11 cellular contexts compared by ENCODE assay signal in the genomic region with DNA sequence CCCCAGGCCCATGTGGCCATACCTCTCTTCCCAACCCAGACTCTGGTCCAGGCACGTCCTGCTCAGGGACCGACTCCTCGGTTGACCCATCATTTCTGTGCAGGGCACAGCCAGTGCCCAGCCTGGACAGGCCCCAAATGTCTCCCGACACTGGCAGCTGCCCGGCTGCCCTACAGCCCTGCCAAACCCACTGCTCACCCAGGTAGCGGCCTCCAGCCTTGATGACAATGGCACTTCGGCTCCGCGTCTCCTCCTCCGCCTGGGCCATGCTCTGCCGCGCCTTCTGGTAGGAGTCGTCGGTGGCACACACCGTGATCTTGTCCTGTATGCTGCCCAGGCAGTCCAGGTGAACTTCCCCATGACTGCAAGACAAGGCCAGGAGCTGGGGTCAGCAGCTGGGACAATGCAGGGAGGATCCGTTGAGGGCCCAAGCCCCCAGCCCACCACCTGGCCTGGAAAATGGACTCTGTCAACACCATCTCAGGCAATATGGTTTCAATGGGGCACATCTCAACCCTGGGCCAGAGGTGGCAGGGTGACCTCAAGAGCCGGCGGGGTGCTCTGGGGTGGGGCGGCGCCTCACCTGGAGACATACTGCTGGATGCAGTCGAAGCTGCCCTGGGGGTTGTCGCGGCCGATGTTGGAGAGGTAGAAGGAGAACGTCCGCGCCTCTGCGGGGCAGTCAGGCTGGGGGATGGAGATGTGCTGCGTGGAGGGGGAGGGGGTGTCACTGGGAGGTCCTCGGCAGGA. TPM values are rescaled to one million over a fixed set of nuclear protein-coding genes. Genes with fewer than 3 reads are reported as not detected.
DNase-seq lines count a peak whose midpoint lies in the region; ATAC-seq, FAIRE-seq and TF ChIP-seq lines count a peak whose summit lies in the region.
"Had no signal": no experiment of that assay in that cellular context is flagged by ENCODE, and none has a peak within 500 bp of the region (broad histone marks: within the 10 kb centered on the region; RNA-seq: fewer than 3 reads in every experiment).

No MANE protein-coding gene starts in this region.

- no peak for TF ChIP-seq POLR2A in H54 (IDR thresholded peaks at IDR 0.05; ENCODE audit: low read depth, low read length)

- H3K9me3 Mint-ChIP-seq in activated CD4-positive, alpha-beta T cell treated with anti-CD3 and anti-CD28 coated beads, Interleukin-2, amount 10 ng/mL, durations not matched to agents 24 days and 14 days = no peaks in the 10 kb centered on the region
- H3K9me3 Mint-ChIP-seq: activated B cell treated with CpG ODN at 0.5 μM for 24 hours had no signal

- H3K36me3 Mint-ChIP-seq in activated CD4-positive, alpha-beta T cell treated with anti-CD3 and anti-CD28 coated beads, Interleukin-2, amount 10 ng/mL, durations not matched to agents 24 days and 14 days (ENCODE audit: low read depth) = peaks cover 13% of the 10 kb centered on the region

- ATAC-seq in thoracic aorta (ENCODE audit: insufficient number of reproducible peaks, low FRiP score, low read depth) = no peak
- no peak for ATAC-seq in GM21447 (IDR thresholded peaks at IDR 0.05; ENCODE audit: unreplicated experiment)

- peak overlapping the region; percentile 98 for H3K27ac ChIP-seq in caudate nucleus (ENCODE audit: low read depth, low read length)
- H3K27ac ChIP-seq in mucosa of rectum (ENCODE audit: low read depth in 2 of 2, low read length in 2 of 2) = peak overlapping the region; percentile 70 to 74
- H3K27ac ChIP-seq in thoracic aorta = peak overlapping the region; percentile 74 to 87

- peak overlapping the region in 1 of 2 donors; percentile 16 for H3K9ac ChIP-seq in mucosa of rectum (ENCODE audit: low read depth in 1 of 2, low read length in 2 of 2)

- no peak for TF ChIP-seq CTCF in thoracic aorta (IDR thresholded peaks at IDR 0.05)

- H3K9me3 ChIP-seq in mucosa of rectum (ENCODE audit: control insufficient read depth in 2 of 2, low read length in 2 of 2) = no peaks in the 10 kb centered on the region
- no peaks in the 10 kb centered on the region for H3K9me3 ChIP-seq in thoracic aorta

- H3K4me3 Mint-ChIP-seq in activated CD4-positive, alpha-beta T cell treated with anti-CD3 and anti-CD28 coated beads, Interleukin-2, amount 10 ng/mL, durations not matched to agents 24 days and 14 days = peak overlapping the region; percentile 28
- H3K4me3 Mint-ChIP-seq: activated B cell treated with CpG ODN at 0.5 μM for 24 hours had no signal

- FAIRE-seq in H54 (lab: Jason Lieb, UNC) = no peak
- FAIRE-seq: A204.1 had no signal

- peak overlapping the region; percentile 59 for H3K27ac Mint-ChIP-seq in activated CD4-positive, alpha-beta T cell treated with anti-CD3 and anti-CD28 coated beads, Interleukin-2, amount 10 ng/mL, durations not matched to agents 24 days and 14 days
- H3K27ac Mint-ChIP-seq: activated B cell treated with CpG ODN at 0.5 μM for 24 hours had no signal

- no peak overlapping the region for H3K4me3 ChIP-seq in mucosa of rectum (ENCODE audit: low read length in 2 of 2)
- no peak overlapping the region for H3K4me3 ChIP-seq in thoracic aorta

- DNase-seq in activated CD4-positive, alpha-beta T cell treated with anti-CD3 and anti-CD28 coated beads, Interleukin-2, amount 10 ng/mL, durations not matched to agents 24 days and 14 days = no peak
- no peak for DNase-seq in activated CD4-positive, alpha-beta T cell treated with anti-CD3 and anti-CD28 coated beads, Interleukin-2, amount 50 U/mL, for 1 hour
- DNase-seq in caudate nucleus (lab: John Stamatoyannopoulos, UW) (peak in 1 of 61 donors; percentile 25), thoracic aorta (ENCODE audit: low spot score) (no peak), H54 (ENCODE audit: insufficient read length, low spot score) (no peak), midbrain (lab: John Stamatoyannopoulos, UW) (no peak)
- DNase-seq: activated B cell treated with CpG ODN at 0.5 μM for 24 hours, DND-41 had no signal

- H3K27me3 ChIP-seq in mucosa of rectum (ENCODE audit: control insufficient read depth in 2 of 2, insufficient read depth in 2 of 2, low read length in 2 of 2) = no peaks in the 10 kb centered on the region
- H3K27me3 ChIP-seq in thoracic aorta (replicated peaks; ENCODE audit: insufficient read depth) = no peaks in the 10 kb centered on the region

- H3K4me1 Mint-ChIP-seq in activated CD4-positive, alpha-beta T cell treated with anti-CD3 and anti-CD28 coated beads, Interleukin-2, amount 10 ng/mL, durations not matched to agents 24 days and 14 days = peaks cover 21% of the 10 kb centered on the region

- no peaks in the 10 kb centered on the region for H3K27me3 Mint-ChIP-seq in activated CD4-positive, alpha-beta T cell treated with anti-CD3 and anti-CD28 coated beads, Interleukin-2, amount 10 ng/mL, durations not matched to agents 24 days and 14 days
- H3K27me3 Mint-ChIP-seq: activated B cell treated with CpG ODN at 0.5 μM for 24 hours had no signal

- peaks cover 18 to 26% of the 10 kb centered on the region in 2 donors for H3K36me3 ChIP-seq in mucosa of rectum (ENCODE audit: control insufficient read depth in 2 of 2, insufficient read depth in 2 of 2, low read length in 2 of 2)
- peaks cover 9% of the 10 kb centered on the region for H3K36me3 ChIP-seq in thoracic aorta

- H3K4me1 ChIP-seq in mucosa of rectum (ENCODE audit: control insufficient read depth in 2 of 2, insufficient read depth in 2 of 2, low read length in 2 of 2) = peaks cover 20 to 24% of the 10 kb centered on the region in 2 donors
- H3K4me1 ChIP-seq in thoracic aorta (ENCODE audit: control insufficient read depth in 1 of 2, low read depth in 2 of 2) = peaks cover 21 to 70% of the 10 kb centered on the region in 2 donors

- intact Hi-C loops in activated CD4-positive, alpha-beta T cell treated with anti-CD3 and anti-CD28 coated beads, Interleukin-2, amount 10 ng/mL, durations not matched to agents 24 days and 14 days (cut with micrococcal nuclease) = loop anchor here (10.0 kb wide), 1 partner anchor 379 kb away; no protein-coding TSS in a partner anchor

RNA-seq across cellular contexts. Expression of a gene that starts 27.5 kb away (rescaled TPM):
- total RNA-seq in activated CD4-positive, alpha-beta T cell treated with anti-CD3 and anti-CD28 coated beads, Interleukin-2, amount 10 ng/mL, durations not matched to agents 24 days and 14 days = 9.9 and 10.9 TPM in 2 replicates
- total RNA-seq in thoracic aorta = 100 to 1,000 TPM in 1 of 2 donors, 10 to 100 TPM in 1; 60.9 to 143 TPM

RNA-seq across cellular contexts. Expression of a gene that starts 46.2 kb away (rescaled TPM):
- total RNA-seq in activated CD4-positive, alpha-beta T cell treated with anti-CD3 and anti-CD28 coated beads, Interleukin-2, amount 10 ng/mL, durations not matched to agents 24 days and 14 days = 154 TPM in 2 replicates
- total RNA-seq in thoracic aorta = 10 to 100 TPM; 87.7 to 94.9 TPM

RNA-seq across cellular contexts. Expression of a gene that starts 56.5 kb away (rescaled TPM):
- 25.5 and 27.8 TPM in 2 replicates for total RNA-seq in activated CD4-positive, alpha-beta T cell treated with anti-CD3 and anti-CD28 coated beads, Interleukin-2, amount 10 ng/mL, durations not matched to agents 24 days and 14 days
- total RNA-seq in thoracic aorta = 10 to 100 TPM; 28.3 to 35.0 TPM
